20 cellular contexts compared by ENCODE assay signal in genomic region chr21:46675595-46676280, GRCh38. TPM values are rescaled to one million over a fixed set of nuclear protein-coding genes. Genes with fewer than 3 reads are reported as not detected.
DNase-seq lines count a peak whose midpoint lies in the region; ATAC-seq and TF ChIP-seq lines count a peak whose summit lies in the region.
"Had no signal": no experiment of that assay in that cellular context is flagged by ENCODE, and none has a peak within 500 bp of the region (broad histone marks: within the 10 kb centered on the region; RNA-seq: fewer than 3 reads in every experiment).

No MANE protein-coding gene starts in this region.

- H3K9me3 ChIP-seq in SK-N-MC (ENCODE audit: low read depth, low read length) = no peaks in the 10 kb centered on the region
- H3K9me3 ChIP-seq: HAP-1 had no signal

- H3K36me3 Mint-ChIP-seq in nephron (ENCODE audit: low read depth) = no peaks in the 10 kb centered on the region
- no peaks in the 10 kb centered on the region for H3K36me3 Mint-ChIP-seq in T-helper 2 cell treated with Interferon-gamma antibody and Interleukin-4, amounts not matched to agents 5 μg/mL and 100 μg/mL, for 36 hours (ENCODE audit: low read depth)
- no peaks in the 10 kb centered on the region for H3K36me3 Mint-ChIP-seq in activated naive CD4-positive, alpha-beta T cell treated with anti-CD3 and anti-CD28 coated beads, Interleukin-2, amount 50 U/mL, for 72 hours
- H3K36me3 Mint-ChIP-seq in activated naive CD8-positive, alpha-beta T cell treated with anti-CD3 and anti-CD28 coated beads for 36 hours = no peaks in the 10 kb centered on the region
- H3K36me3 Mint-ChIP-seq: CD14-positive monocyte, IgD-negative memory B cell had no signal

- no peaks in the 10 kb centered on the region for H3K9me3 Mint-ChIP-seq in nephron
- H3K9me3 Mint-ChIP-seq in T-helper 2 cell treated with Interferon-gamma antibody and Interleukin-4, amounts not matched to agents 5 μg/mL and 100 μg/mL, for 36 hours = no peaks in the 10 kb centered on the region
- H3K9me3 Mint-ChIP-seq in activated naive CD4-positive, alpha-beta T cell treated with anti-CD3 and anti-CD28 coated beads, Interleukin-2, amount 50 U/mL, for 72 hours = no peaks in the 10 kb centered on the region
- no peaks in the 10 kb centered on the region for H3K9me3 Mint-ChIP-seq in activated naive CD8-positive, alpha-beta T cell treated with anti-CD3 and anti-CD28 coated beads for 36 hours

- no peak overlapping the region for H3K4me3 ChIP-seq in SK-N-MC
- H3K4me3 ChIP-seq: HAP-1, PC-9 had no signal

- H3K27ac ChIP-seq in SK-N-MC = peak overlapping the region; percentile 71
- H3K27ac ChIP-seq: PC-9 had no signal

- TF ChIP-seq CTCF in nephron (IDR thresholded peaks at IDR 0.05; ENCODE audit: unreplicated experiment in 3 of 3) = no peak

- peaks cover 8% of the 10 kb centered on the region for H3K27me3 Mint-ChIP-seq in nephron (ENCODE audit: low read depth)
- H3K27me3 Mint-ChIP-seq in T-helper 2 cell treated with Interferon-gamma antibody and Interleukin-4, amounts not matched to agents 5 μg/mL and 100 μg/mL, for 36 hours (ENCODE audit: low read depth) = peaks cover 10% of the 10 kb centered on the region
- no peaks in the 10 kb centered on the region for H3K27me3 Mint-ChIP-seq in activated naive CD8-positive, alpha-beta T cell treated with anti-CD3 and anti-CD28 coated beads for 36 hours

- H3K27ac Mint-ChIP-seq in nephron = peak overlapping the region; percentile 36 to 74 (median 71)
- H3K27ac Mint-ChIP-seq in T-helper 2 cell treated with Interferon-gamma antibody and Interleukin-4, amounts not matched to agents 5 μg/mL and 100 μg/mL, for 36 hours = no peak overlapping the region
- H3K27ac Mint-ChIP-seq in activated naive CD4-positive, alpha-beta T cell treated with anti-CD3 and anti-CD28 coated beads, Interleukin-2, amount 50 U/mL, for 72 hours = peak overlapping the region in 1 of 2 donors; percentile 10
- H3K27ac Mint-ChIP-seq in activated naive CD8-positive, alpha-beta T cell treated with anti-CD3 and anti-CD28 coated beads for 36 hours = no peak overlapping the region
- H3K27ac Mint-ChIP-seq: CD14-positive monocyte, IgD-negative memory B cell had no signal

- ATAC-seq in activated naive CD4-positive, alpha-beta T cell treated with anti-CD3 and anti-CD28 coated beads, Interleukin-2, amount 50 U/mL, for 72 hours = no peak

- H3K36me3 ChIP-seq in SK-N-MC (ENCODE audit: insufficient read depth, low read length) = no peaks in the 10 kb centered on the region
- H3K36me3 ChIP-seq: HAP-1 had no signal

- H3K4me3 Mint-ChIP-seq in nephron = peak overlapping the region in 1 of 3 experiments; percentile 56
- no peak overlapping the region for H3K4me3 Mint-ChIP-seq in T-helper 2 cell treated with Interferon-gamma antibody and Interleukin-4, amounts not matched to agents 5 μg/mL and 100 μg/mL, for 36 hours
- no peak overlapping the region for H3K4me3 Mint-ChIP-seq in activated naive CD8-positive, alpha-beta T cell treated with anti-CD3 and anti-CD28 coated beads for 36 hours
- H3K4me3 Mint-ChIP-seq: CD14-positive monocyte, IgD-negative memory B cell had no signal

- no peak for DNase-seq in SK-N-MC (ENCODE audit: low read depth, low spot score)
- peak; percentile 14 for DNase-seq in fibroblast of peridontal ligament (ENCODE audit: extremely low read depth)
- no peak for DNase-seq in T-helper 2 cell treated with Interferon-gamma antibody and Interleukin-4, amounts not matched to agents 5 μg/mL and 100 μg/mL, for 36 hours (ENCODE audit: low spot score)
- no peak for DNase-seq in activated naive CD4-positive, alpha-beta T cell treated with anti-CD3 and anti-CD28 coated beads, Interleukin-2, amount 50 U/mL, for 72 hours (ENCODE audit: low spot score in 2 of 2)
- no peak for DNase-seq in SK-N-DZ (ENCODE audit: low spot score)
- no peak for DNase-seq in activated naive CD8-positive, alpha-beta T cell treated with anti-CD3 and anti-CD28 coated beads for 36 hours
- DNase-seq: DMS 273 treated with DMSO at 0.1 percent for 48 hours, DND-41, Kasumi-1, MM.1S, NCI-H1092, NCI-H1436 treated with DMSO at 0.1 percent for 48 hours, NCI-H2029, NCI-H345, NCI-H526, PC-9 had no signal

- peaks cover 30% of the 10 kb centered on the region for H3K4me1 Mint-ChIP-seq in nephron
- H3K4me1 Mint-ChIP-seq in T-helper 2 cell treated with Interferon-gamma antibody and Interleukin-4, amounts not matched to agents 5 μg/mL and 100 μg/mL, for 36 hours (ENCODE audit: low read depth) = no peaks in the 10 kb centered on the region
- no peaks in the 10 kb centered on the region for H3K4me1 Mint-ChIP-seq in activated naive CD8-positive, alpha-beta T cell treated with anti-CD3 and anti-CD28 coated beads for 36 hours
- H3K4me1 Mint-ChIP-seq: CD14-positive monocyte, IgD-negative memory B cell had no signal

- H3K9ac ChIP-seq in SK-N-MC (ENCODE audit: insufficient read length) = no peak overlapping the region

RNA-seq across cellular contexts. Expression of gene PRMT2, which starts 40.3 kb away (rescaled TPM):
- 100 to 1,000 TPM in 1 of 2 donors, 10 to 100 TPM in 1; 69.0 to 116 TPM for total RNA-seq in activated naive CD4-positive, alpha-beta T cell treated with anti-CD3 and anti-CD28 coated beads, Interleukin-2, amount 50 U/mL, for 72 hours
- polyA plus RNA-seq in SK-N-DZ (2014; cell fraction: cytosol; rRNA removed) = 67.4 and 72.7 TPM in 2 replicates
- polyA plus RNA-seq in SK-N-DZ (2014; cell fraction: nucleus; rRNA removed) = 64.4 and 68.6 TPM in 2 replicates
- 10 to 100 TPM; 56.8 to 59.9 TPM for total RNA-seq in activated naive CD8-positive, alpha-beta T cell treated with anti-CD3 and anti-CD28 coated beads for 36 hours

Comparison
In these comparisons a context has a peak if more than half of its experiments do, and no peak if none do; other contexts are left out.
1. H3K27ac Mint-ChIP-seq: peak in nephron (3 of 3); none in T-helper 2 cell treated with Interferon-gamma antibody and Interleukin-4, amounts not matched to agents 5 μg/mL and 100 μg/mL, for 36 hours (single experiment) and activated naive CD8-positive, alpha-beta T cell treated with anti-CD3 and anti-CD28 coated beads for 36 hours (single experiment).